ENCODE assay signal across 7 cellular contexts in genomic region chr9:96449844-96450612, GRCh38. TPM values are rescaled to one million over a fixed set of nuclear protein-coding genes. Genes with fewer than 3 reads are reported as not detected.
A peak's percentile ranks its signal among the peaks of the same experiment; 100 is the strongest.
DNase-seq lines count a peak whose midpoint lies in the region; ATAC-seq lines count a peak whose summit lies in the region.

TSS of gene HABP4 (plus strand) at chr9:96450169. CDS start at chr9:96450280, 111 bp downstream.

- ATAC-seq in GM18511 (IDR thresholded peaks at IDR 0.05; ENCODE audit: unreplicated experiment) (peak; percentile 93), HG03025 (IDR thresholded peaks at IDR 0.05; ENCODE audit: low FRiP score, unreplicated experiment) (peak; percentile 97), sciatic nerve (peak; percentile 99)

- intact Hi-C loops in sciatic nerve (cut with DNase I): no loop called here

- peak; percentile 81 for DNase-seq in NCI-H2029 treated with DMSO at 0.1 percent for 48 hours (lab: John Stamatoyannopoulos, UW)
- peak; percentile 94 for DNase-seq in T1000 (lab: John Stamatoyannopoulos, UW)
- peak; percentile 99 for DNase-seq in astrocyte of the hippocampus (ENCODE audit: low read depth, low spot score)
- peak; percentile 64 to 99 (median 93) for DNase-seq in hypothalamus (lab: John Stamatoyannopoulos, UW)
- DNase-seq in sciatic nerve (ENCODE audit: low spot score): peak; percentile 98

RNA-seq across cellular contexts. Expression of gene HABP4, which starts in this region (rescaled TPM):
- 32.0 TPM for total RNA-seq in sciatic nerve

Comparison
In these comparisons a context has a peak if more than half of its experiments do, and no peak if none do; other contexts are left out.
1. Peak in every context shown above with its lines: DNase-seq and ATAC-seq.